ENCODE assay signal across 15 cellular contexts in genomic region chr19:44866672-44867071, GRCh38. TPM values are rescaled to one million over a fixed set of nuclear protein-coding genes. Genes with fewer than 3 reads are reported as not detected.
"Had no signal": no experiment of that assay in that cellular context is flagged by ENCODE, and none has a peak within 500 bp of the region (broad histone marks: within the 10 kb centered on the region; RNA-seq: fewer than 3 reads in every experiment).

No MANE protein-coding gene starts in this region.

- H3K27ac Mint-ChIP-seq: activated naive CD4-positive, alpha-beta T cell treated with anti-CD3 and anti-CD28 coated beads for 36 hours; activated T-helper 17 cell treated with anti-CD3 and anti-CD28 coated beads, Interleukin-2, amount 50 U/mL, for 72 hours; natural killer cell treated with Interleukin-12 subunit alpha and Interleukin-12 subunit beta and Interleukin-15 and Interleukin-18, amount 100 ng/mL, for 72 hours; T-helper 1 cell treated with Interleukin-12 subunit alpha and Interleukin-12 subunit beta and Interleukin-4 antibody, amounts not matched to agents 30 μg/mL and 1 μg/mL, for 36 hours had no signal

- H3K4me1 Mint-ChIP-seq: activated T-helper 17 cell treated with anti-CD3 and anti-CD28 coated beads, Interleukin-2, amount 50 U/mL, for 72 hours had no signal

- ATAC-seq: activated T-helper 17 cell treated with anti-CD3 and anti-CD28 coated beads, Interleukin-2, amount 50 U/mL, for 72 hours; natural killer cell treated with Interleukin-12 subunit alpha and Interleukin-12 subunit beta and Interleukin-15 and Interleukin-18, amount 100 ng/mL, for 72 hours; psoas muscle; sciatic nerve had no signal

- H3K4me3 Mint-ChIP-seq: activated naive CD4-positive, alpha-beta T cell treated with anti-CD3 and anti-CD28 coated beads for 36 hours; activated T-helper 17 cell treated with anti-CD3 and anti-CD28 coated beads, Interleukin-2, amount 50 U/mL, for 72 hours; natural killer cell treated with Interleukin-12 subunit alpha and Interleukin-12 subunit beta and Interleukin-15 and Interleukin-18, amount 100 ng/mL, for 72 hours; T-helper 1 cell treated with Interleukin-12 subunit alpha and Interleukin-12 subunit beta and Interleukin-4 antibody, amounts not matched to agents 30 μg/mL and 1 μg/mL, for 36 hours had no signal

- H3K36me3 Mint-ChIP-seq: natural killer cell treated with Interleukin-12 subunit alpha and Interleukin-12 subunit beta and Interleukin-15 and Interleukin-18, amount 100 ng/mL, for 72 hours had no signal

- FAIRE-seq: bronchial epithelial cell had no signal

- H3K4me1 ChIP-seq: ascending aorta, psoas muscle, tibial artery had no signal

- H3K27me3 ChIP-seq: ascending aorta, tibial artery, vagina had no signal

- DNase-seq: activated CD4-positive, alpha-beta T cell treated with anti-CD3 and anti-CD28 coated beads for 1 hour; activated CD4-positive, alpha-beta T cell treated with anti-CD3 and anti-CD28 coated beads, Interleukin-2, amount 50 U/mL, for 4 hours; activated naive CD4-positive, alpha-beta T cell treated with anti-CD3 and anti-CD28 coated beads for 36 hours; activated T-cell treated with anti-CD3 and anti-CD28 coated beads for 4 hours; hypothalamus; mesenchymal stem cell; psoas muscle; tibial artery had no signal

- H3K27ac ChIP-seq: ascending aorta, psoas muscle, tibial artery, vagina had no signal

- H3K27me3 Mint-ChIP-seq: activated T-helper 17 cell treated with anti-CD3 and anti-CD28 coated beads, Interleukin-2, amount 50 U/mL, for 72 hours had no signal

- H3K4me3 ChIP-seq: ascending aorta, psoas muscle, tibial artery, vagina had no signal

- H3K9me3 ChIP-seq: ascending aorta, psoas muscle, tibial artery, vagina had no signal

- H3K9me3 Mint-ChIP-seq: activated naive CD4-positive, alpha-beta T cell treated with anti-CD3 and anti-CD28 coated beads for 36 hours; activated T-helper 17 cell treated with anti-CD3 and anti-CD28 coated beads, Interleukin-2, amount 50 U/mL, for 72 hours; natural killer cell treated with Interleukin-12 subunit alpha and Interleukin-12 subunit beta and Interleukin-15 and Interleukin-18, amount 100 ng/mL, for 72 hours; T-helper 1 cell treated with Interleukin-12 subunit alpha and Interleukin-12 subunit beta and Interleukin-4 antibody, amounts not matched to agents 30 μg/mL and 1 μg/mL, for 36 hours had no signal

RNA-seq across cellular contexts. Expression of gene APOC1, which starts 47.7 kb away (rescaled TPM):
- total RNA-seq: natural killer cell treated with Interleukin-12 subunit alpha and Interleukin-12 subunit beta and Interleukin-15 and Interleukin-18, amount 100 ng/mL, for 72 hours had no signal

RNA-seq across cellular contexts. Expression of gene BCAM, which starts 57.8 kb away (rescaled TPM):
- total RNA-seq: activated naive CD4-positive, alpha-beta T cell treated with anti-CD3 and anti-CD28 coated beads for 36 hours; activated T-helper 17 cell treated with anti-CD3 and anti-CD28 coated beads, Interleukin-2, amount 50 U/mL, for 72 hours; natural killer cell treated with Interleukin-12 subunit alpha and Interleukin-12 subunit beta and Interleukin-15 and Interleukin-18, amount 100 ng/mL, for 72 hours had no signal
